3 cellular contexts compared by ENCODE assay signal in genomic region chr22:32333141-32333768, GRCh38.
TF ChIP-seq lines count a peak whose summit lies in the region.

No MANE protein-coding gene starts in this region.

TF ChIP-seq in SK-N-SH treated with all-trans-retinoic acid at 6 μM for 48 hours, 23 proteins besides CTCF, POLR2A, EP300 and RAD21:
- TF ChIP-seq GLIS3 (CRISPR knock-in tag; IDR thresholded peaks at IDR 0.05) (no peak), OSR1 (CRISPR knock-in tag; IDR thresholded peaks at IDR 0.05) (no peak), CSRNP3 (CRISPR knock-in tag; IDR thresholded peaks at IDR 0.05) (no peak), BACH2 (CRISPR knock-in tag; IDR thresholded peaks at IDR 0.05; ENCODE audit: borderline replicate concordance) (no peak), ZFP3 (CRISPR knock-in tag; IDR thresholded peaks at IDR 0.05) (peak; percentile 80), PPARA (CRISPR knock-in tag; IDR thresholded peaks at IDR 0.05; ENCODE audit: borderline replicate concordance) (no peak)

TF ChIP-seq in SK-N-SH, 30 proteins besides CTCF, POLR2A, EP300 and RAD21:
- no peak for TF ChIP-seq NFIC (IDR thresholded peaks at IDR 0.05; ENCODE audit: borderline replicate concordance)
- no peak for TF ChIP-seq RXRA (IDR thresholded peaks at IDR 0.05; ENCODE audit: borderline replicate concordance, low read depth)
- no peak for TF ChIP-seq RFX5 (IDR thresholded peaks at IDR 0.05; ENCODE audit: low read length)
- no peak for TF ChIP-seq GATA2 (CRISPR knock-in tag; IDR thresholded peaks at IDR 0.05)

TF ChIP-seq in H1, 55 proteins besides CTCF, POLR2A, EP300 and RAD21:
- no peak for TF ChIP-seq NRF1 (IDR thresholded peaks at IDR 0.05; ENCODE audit: low read depth, low read length)
- TF ChIP-seq SIX5 (IDR thresholded peaks at IDR 0.05; ENCODE audit: low read depth, low read length), result no peak
- no peak for TF ChIP-seq ASH2L (IDR thresholded peaks at IDR 0.05; ENCODE audit: low read length)
- no peak for TF ChIP-seq HDAC6 (IDR thresholded peaks at IDR 0.05; ENCODE audit: low read depth, low read length)
- TF ChIP-seq BACH1 (IDR thresholded peaks at IDR 0.05; ENCODE audit: low read length), result no peak
- TF ChIP-seq SIRT6 (IDR thresholded peaks at IDR 0.05; ENCODE audit: low read length), result no peak
- no peak for TF ChIP-seq TAF1 (IDR thresholded peaks at IDR 0.05; ENCODE audit: low read depth, low read length)
- TF ChIP-seq TCF12 (IDR thresholded peaks at IDR 0.05; ENCODE audit: low read depth, low read length), result no peak
- no peak for TF ChIP-seq KDM1A (IDR thresholded peaks at IDR 0.05; ENCODE audit: borderline replicate concordance, low read length)
- TF ChIP-seq KDM5A (IDR thresholded peaks at IDR 0.05; ENCODE audit: low read length), result no peak
- no peak for TF ChIP-seq CBX8 (IDR thresholded peaks at IDR 0.05; ENCODE audit: borderline replicate concordance, low read depth, low read length)
- no peak for TF ChIP-seq JUND (IDR thresholded peaks at IDR 0.05; ENCODE audit: low read length)
- TF ChIP-seq POLR2AphosphoS5 (IDR thresholded peaks at IDR 0.05; ENCODE audit: low read depth, low read length), result no peak
